24 cellular contexts compared by ENCODE assay signal in the genomic region with DNA sequence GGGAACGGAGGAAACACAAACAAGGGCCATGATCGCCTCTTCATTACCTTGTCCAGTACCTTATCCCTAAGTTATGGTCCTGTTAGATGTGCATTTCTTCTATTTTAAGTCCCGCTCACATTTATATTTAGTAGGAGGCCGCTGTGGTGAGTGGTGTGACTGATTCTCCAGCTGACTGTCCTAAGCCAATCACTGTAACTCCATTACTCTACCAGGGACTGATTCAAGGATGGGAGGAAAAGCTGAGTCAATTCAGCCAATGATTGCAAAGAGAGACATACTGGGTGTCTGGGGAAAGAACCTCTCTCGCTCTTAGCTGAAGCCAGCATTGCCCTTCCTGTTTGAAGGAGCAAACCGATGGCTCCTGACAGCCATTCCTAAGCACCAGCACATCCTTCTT. TPM values are rescaled to one million over a fixed set of nuclear protein-coding genes. Genes with fewer than 3 reads are reported as not detected.
DNase-seq lines count a peak whose midpoint lies in the region; ATAC-seq, FAIRE-seq and TF ChIP-seq lines count a peak whose summit lies in the region.
"Had no signal": no experiment of that assay in that cellular context is flagged by ENCODE, and none has a peak within 500 bp of the region (broad histone marks: within the 10 kb centered on the region; RNA-seq: fewer than 3 reads in every experiment).

No MANE protein-coding gene starts in this region.

- H3K18ac ChIP-seq in H1 (ENCODE audit: extremely low read depth, low read length) (no peak overlapping the region), trophoblast cell (ENCODE audit: low read length) (no peak overlapping the region)

- H2BK5ac ChIP-seq in H1 (ENCODE audit: low read depth, low read length) = no peak overlapping the region
- no peak overlapping the region for H2BK5ac ChIP-seq in trophoblast cell (ENCODE audit: low read depth, low read length, poor library complexity)

- no peak overlapping the region for H2BK15ac ChIP-seq in H1 (ENCODE audit: low read length)

- H4K91ac ChIP-seq in H1 (replicated peaks; ENCODE audit: insufficient read length, low read length) (no peak overlapping the region), trophoblast cell (ENCODE audit: low read depth, low read length) (no peak overlapping the region)

- no peaks in the 10 kb centered on the region for H3K23me2 ChIP-seq in H1 (ENCODE audit: low read depth, low read length)

- peak overlapping the region; percentile 87 for H3K27ac Mint-ChIP-seq in Calu3 (ENCODE audit: unreplicated experiment)
- H3K27ac Mint-ChIP-seq: activated B cell treated with CpG ODN at 0.5 μM for 24 hours; activated naive CD8-positive, alpha-beta T cell treated with anti-CD3 and anti-CD28 coated beads, Interleukin-2, amount 10 ng/mL, durations not matched to agents 7 days and 5 days; activated T-helper 2 cell treated with anti-CD3 and anti-CD28 coated beads, Interferon-gamma antibody, Interleukin-2, Interleukin-4, amounts not matched to agents 10 μg/mL and 5 μg/mL and 100 μg/mL, durations not matched to agents 14 hours and 24 hours and 36 hours; CD4-positive, CD25-positive, alpha-beta regulatory T cell; stimulated activated naive CD8-positive, alpha-beta T cell treated with anti-CD3 and anti-CD28 coated beads, Interleukin-15, Interleukin-2, amounts not matched to agents 100 ng/mL and 50 ng/mL, for 24 hours; T-helper 2 cell treated with Interferon-gamma antibody and Interleukin-4, amounts not matched to agents 5 μg/mL and 100 μg/mL, for 36 hours had no signal

- FAIRE-seq in H1 (lab: Jason Lieb, UNC) = no peak
- FAIRE-seq: keratinocyte had no signal

- no peak overlapping the region for H3K27ac ChIP-seq in H1 (ENCODE audit: low read depth, low read length)
- peak overlapping the region; percentile 73 for H3K27ac ChIP-seq in hepatocyte
- H3K27ac ChIP-seq in psoas muscle = peak overlapping the region; percentile 31
- no peak overlapping the region for H3K27ac ChIP-seq in trophoblast cell (ENCODE audit: low read depth, low read length)
- H3K27ac ChIP-seq: foreskin keratinocyte, tibial artery had no signal

- H2AK5ac ChIP-seq in H1 (ENCODE audit: low read depth, low read length) (no peak overlapping the region), trophoblast cell (ENCODE audit: low read length) (no peak overlapping the region)

- H3K56ac ChIP-seq in H1 (replicated peaks; ENCODE audit: insufficient read length, low read depth, low read length) = no peak overlapping the region

- TF ChIP-seq EP300 in H1 (IDR thresholded peaks at IDR 0.05; ENCODE audit: borderline replicate concordance in 1 of 2, low read depth in 2 of 2, low read length in 2 of 2) = no peak

- H3K79me2 ChIP-seq in H1 (ENCODE audit: control insufficient read depth in 1 of 2, insufficient read depth in 2 of 2, low read length in 2 of 2) (no peaks in the 10 kb centered on the region), hepatocyte (peaks cover 54% of the 10 kb centered on the region), trophoblast cell (ENCODE audit: control insufficient read depth, insufficient read depth, low read length, poor library complexity) (no peaks in the 10 kb centered on the region)

- H3K27me3 Mint-ChIP-seq in Calu3 (ENCODE audit: unreplicated experiment) = no peaks in the 10 kb centered on the region
- H3K27me3 Mint-ChIP-seq: activated B cell treated with CpG ODN at 0.5 μM for 24 hours; CD4-positive, CD25-positive, alpha-beta regulatory T cell; stimulated activated naive CD8-positive, alpha-beta T cell treated with anti-CD3 and anti-CD28 coated beads, Interleukin-15, Interleukin-2, amounts not matched to agents 100 ng/mL and 50 ng/mL, for 24 hours had no signal

- H3K23ac ChIP-seq in H1 (ENCODE audit: insufficient read length) (no peak overlapping the region), trophoblast cell (ENCODE audit: low read length) (no peak overlapping the region)

- H4K5ac ChIP-seq in H1 (ENCODE audit: insufficient read length, low read depth, low read length) = no peak overlapping the region

- H3K4me3 ChIP-seq in H1 (ENCODE audit: extremely low read depth in 1 of 4, insufficient read depth in 2 of 4, low read depth in 3 of 4, low read length in 4 of 4) = no peak overlapping the region
- H3K4me3 ChIP-seq in hepatocyte = no peak overlapping the region
- no peak overlapping the region for H3K4me3 ChIP-seq in psoas muscle
- H3K4me3 ChIP-seq in trophoblast cell (ENCODE audit: low read depth, low read length) = no peak overlapping the region
- H3K4me3 ChIP-seq: tibial artery had no signal

- peaks cover 18% of the 10 kb centered on the region for H3K36me3 Mint-ChIP-seq in Calu3 (ENCODE audit: insufficient read depth, unreplicated experiment)
- H3K36me3 Mint-ChIP-seq: activated naive CD8-positive, alpha-beta T cell treated with anti-CD3 and anti-CD28 coated beads, Interleukin-2, amount 10 ng/mL, durations not matched to agents 7 days and 5 days had no signal

- H4K12ac ChIP-seq in trophoblast cell (ENCODE audit: low read depth, low read length) = no peak overlapping the region

- WGBS in H1 (ENCODE audit: extremely low coverage in 1 of 2, insufficient coverage in 1 of 2, insufficient read length in 1 of 2, insufficient replicate concordance in 2 of 2, low coverage in 1 of 2, low lambda C conversion rate in 2 of 2, missing lambda C conversion rate in 1 of 2), 2 experiments = 87% methylated on average over 6 of the region's 6 CpGs; no CpG with 5 or more reads in 1 of the 2 experiments
- 93% methylated on average over 6 of the region's 6 CpGs for WGBS in hepatocyte (ENCODE audit: low lambda C conversion rate, missing lambda C conversion rate)
- WGBS in psoas muscle, 3 donors = 74 to 89% (median 79%) methylated on average over 6 of the region's 6 CpGs
- WGBS in trophoblast cell (ENCODE audit: extremely low coverage, insufficient coverage, insufficient read length) = no CpG with 5 or more reads among the region's 6 CpGs

- no peak for TF ChIP-seq CTCF in Calu3 (IDR thresholded peaks at IDR 0.05; ENCODE audit: unreplicated experiment)
- TF ChIP-seq CTCF in H1 (IDR thresholded peaks at IDR 0.05; ENCODE audit: control extremely low read depth in 1 of 3, insufficient read depth in 1 of 3, low read depth in 1 of 3, low read length in 3 of 3) = no peak
- no peak for TF ChIP-seq CTCF in hepatocyte (IDR thresholded peaks at IDR 0.05; ENCODE audit: poor library complexity)
- TF ChIP-seq CTCF in psoas muscle (IDR thresholded peaks at IDR 0.05) = no peak
- no peak for TF ChIP-seq CTCF in GM10248 (IDR thresholded peaks at IDR 0.05; ENCODE audit: control extremely low read depth, extremely low read depth, low read depth, missing control alignments)

- H2BK12ac ChIP-seq in H1 (ENCODE audit: low read depth, low read length) = no peak overlapping the region
- no peak overlapping the region for H2BK12ac ChIP-seq in trophoblast cell (ENCODE audit: low read length)

- BruUV-seq in Calu3 (replicated peaks; lab: Mats Ljungman, UMichigan) = no TSS peak

- DNase-seq in Calu3 (no peak), H1 (ENCODE audit: low read depth in 1 of 2, low spot score in 2 of 2) (no peak), hepatocyte (ENCODE audit: low spot score) (no peak), psoas muscle (no peak), 8988T (no peak), trophoblast cell (no peak), A172 (ENCODE audit: low spot score) (no peak), GM10248 (ENCODE audit: extremely low spot score) (no peak)
- DNase-seq: activated B cell treated with CpG ODN at 0.5 μM for 24 hours; activated CD4-positive, alpha-beta T cell treated with anti-CD3 and anti-CD28 coated beads, Interleukin-2, amount 50 U/mL, for 48 hours; activated CD8-positive, alpha-beta memory T cell treated with anti-CD3 and anti-CD28 coated beads, Interleukin-2, amount 50 U/mL, for 4 hours; activated naive CD8-positive, alpha-beta T cell treated with anti-CD3 and anti-CD28 coated beads, Interleukin-2, amount 10 ng/mL, durations not matched to agents 7 days and 5 days; CD4-positive, CD25-positive, alpha-beta regulatory T cell; NCI-H1048; NCI-H187 treated with DMSO at 0.1 percent for 48 hours; NCI-H2227 treated with DMSO at 0.1 percent for 48 hours; NCI-H748 treated with DMSO at 0.1 percent for 48 hours; tibial artery had no signal

- H2AFZ ChIP-seq in H1 (ENCODE audit: low read length) (0 out of 2 replicates have a peak overlapping the region, but pooled peaks have one; percentile 1), hepatocyte (no peak overlapping the region), trophoblast cell (ENCODE audit: insufficient read depth, low read length, poor library complexity) (no peak overlapping the region)

- peak overlapping the region; percentile 60 for H3K4me3 Mint-ChIP-seq in Calu3 (ENCODE audit: low read depth, unreplicated experiment)
- H3K4me3 Mint-ChIP-seq: activated B cell treated with CpG ODN at 0.5 μM for 24 hours; activated naive CD8-positive, alpha-beta T cell treated with anti-CD3 and anti-CD28 coated beads, Interleukin-2, amount 10 ng/mL, durations not matched to agents 7 days and 5 days; CD4-positive, CD25-positive, alpha-beta regulatory T cell; stimulated activated naive CD8-positive, alpha-beta T cell treated with anti-CD3 and anti-CD28 coated beads, Interleukin-15, Interleukin-2, amounts not matched to agents 100 ng/mL and 50 ng/mL, for 24 hours; T-helper 2 cell treated with Interferon-gamma antibody and Interleukin-4, amounts not matched to agents 5 μg/mL and 100 μg/mL, for 36 hours had no signal

- no peak for TF ChIP-seq POLR2A in H1 (IDR thresholded peaks at IDR 0.05; ENCODE audit: control extremely low read depth in 1 of 2, low read depth in 2 of 2, low read length in 2 of 2)

- peaks cover 58% of the 10 kb centered on the region for H3K4me1 Mint-ChIP-seq in Calu3 (ENCODE audit: low read depth, unreplicated experiment)
- H3K4me1 Mint-ChIP-seq: activated B cell treated with CpG ODN at 0.5 μM for 24 hours had no signal

- intact Hi-C loops in Calu3 (cut with micrococcal nuclease; ENCODE audit: unreplicated experiment) = loop anchor here (5.0 to 10.0 kb wide), 2 partner anchors 211 to 304 kb away; no protein-coding TSS in a partner anchor
- intact Hi-C loops in psoas muscle (cut with DNase I) = no loop called here

- no peak overlapping the region for H3K9ac ChIP-seq in H1 (replicated peaks in 1 of 4; ENCODE audit: extremely low read depth in 1 of 4, low read depth in 3 of 4, low read length in 3 of 4)
- H3K9ac ChIP-seq in trophoblast cell (ENCODE audit: low read length) = no peak overlapping the region

- H3K14ac ChIP-seq in H1 (ENCODE audit: insufficient read length) (no peak overlapping the region), trophoblast cell (ENCODE audit: low read length) (no peak overlapping the region)

- H4K20me1 ChIP-seq in H1 (replicated peaks in 1 of 2; ENCODE audit: control insufficient read depth in 1 of 2, insufficient read depth in 2 of 2, low read length in 2 of 2) (no peaks in the 10 kb centered on the region), hepatocyte (ENCODE audit: insufficient read depth, poor library complexity, severe bottlenecking) (no peaks in the 10 kb centered on the region)

- no peaks in the 10 kb centered on the region for H3K9me3 Mint-ChIP-seq in Calu3 (ENCODE audit: low read depth, unreplicated experiment)
- H3K9me3 Mint-ChIP-seq: activated B cell treated with CpG ODN at 0.5 μM for 24 hours; activated naive CD8-positive, alpha-beta T cell treated with anti-CD3 and anti-CD28 coated beads, Interleukin-2, amount 10 ng/mL, durations not matched to agents 7 days and 5 days; activated T-helper 2 cell treated with anti-CD3 and anti-CD28 coated beads, Interferon-gamma antibody, Interleukin-2, Interleukin-4, amounts not matched to agents 10 μg/mL and 5 μg/mL and 100 μg/mL, durations not matched to agents 14 hours and 24 hours and 36 hours; CD4-positive, CD25-positive, alpha-beta regulatory T cell; stimulated activated naive CD8-positive, alpha-beta T cell treated with anti-CD3 and anti-CD28 coated beads, Interleukin-15, Interleukin-2, amounts not matched to agents 100 ng/mL and 50 ng/mL, for 24 hours; T-helper 2 cell treated with Interferon-gamma antibody and Interleukin-4, amounts not matched to agents 5 μg/mL and 100 μg/mL, for 36 hours had no signal

- H3K9me2 ChIP-seq in hepatocyte (replicated peaks; ENCODE audit: insufficient read depth) = no peaks in the 10 kb centered on the region

- H3K36me3 ChIP-seq in H1 (ENCODE audit: control insufficient read depth in 2 of 4, insufficient read depth in 4 of 4, low read length in 3 of 4) (no peaks in the 10 kb centered on the region; a peak in 2 of 8 replicates), hepatocyte (replicated peaks; ENCODE audit: insufficient read depth, low read depth) (no peaks in the 10 kb centered on the region), psoas muscle (ENCODE audit: insufficient read depth in 1 of 2, low read depth in 1 of 2) (no peaks in the 10 kb centered on the region), trophoblast cell (ENCODE audit: control insufficient read depth in 1 of 2, insufficient read depth in 2 of 2, low read length in 2 of 2) (no peaks in the 10 kb centered on the region)
- H3K36me3 ChIP-seq: tibial artery had no signal

- no peak overlapping the region for H4K8ac ChIP-seq in H1 (ENCODE audit: extremely low read depth, insufficient read depth, low read length)
- H4K8ac ChIP-seq in trophoblast cell (ENCODE audit: low read depth, low read length) = no peak overlapping the region

- H3K9me3 ChIP-seq in H1 (ENCODE audit: insufficient read depth in 2 of 2, low read depth in 1 of 2, low read length in 1 of 2) = no peaks in the 10 kb centered on the region
- H3K9me3 ChIP-seq in hepatocyte (ENCODE audit: low read depth) = no peaks in the 10 kb centered on the region
- H3K9me3 ChIP-seq in psoas muscle = no peaks in the 10 kb centered on the region
- H3K9me3 ChIP-seq in trophoblast cell (ENCODE audit: insufficient read depth, low read depth, low read length) = no peaks in the 10 kb centered on the region
- H3K9me3 ChIP-seq: tibial artery had no signal

- TF ChIP-seq RAD21 in H1 (IDR thresholded peaks at IDR 0.05 in 1 of 2, conservative IDR thresholded peaks at IDR 0.05 in 1 of 2; ENCODE audit: low read depth in 2 of 2, low read length in 2 of 2) = no peak

- no peak overlapping the region for H3K4ac ChIP-seq in H1 (replicated peaks; ENCODE audit: insufficient read length, low read depth, low read length)
- H3K4ac ChIP-seq in trophoblast cell (ENCODE audit: low read depth, low read length) = no peak overlapping the region

- POLR2A ChIA-PET in H1 (lab: Charles Lee; ENCODE audit: partially characterized antibody) (no interaction called here), GM10248 (lab: Yijun Ruan, JAX) (no interaction called here)

- no peaks in the 10 kb centered on the region for H3K79me1 ChIP-seq in H1 (ENCODE audit: low read depth, low read length)
- H3K79me1 ChIP-seq in trophoblast cell (ENCODE audit: low read length) = no peaks in the 10 kb centered on the region

- H3K4me1 ChIP-seq in H1 (replicated peaks in 1 of 4; ENCODE audit: control insufficient read depth in 3 of 4, insufficient read depth in 4 of 4, low read length in 3 of 4) = no peaks in the 10 kb centered on the region
- peaks cover 29% of the 10 kb centered on the region for H3K4me1 ChIP-seq in hepatocyte (ENCODE audit: insufficient read depth)
- peaks cover 37% of the 10 kb centered on the region for H3K4me1 ChIP-seq in psoas muscle
- H3K4me1 ChIP-seq in trophoblast cell (ENCODE audit: control insufficient read depth in 1 of 2, insufficient read depth in 2 of 2, low read length in 2 of 2) = peaks cover 0 to 3% of the 10 kb centered on the region in 2 experiments
- H3K4me1 ChIP-seq: foreskin keratinocyte had no signal

- H3K27me3 ChIP-seq in H1 (replicated peaks in 1 of 4; ENCODE audit: control insufficient read depth in 3 of 4, extremely low read depth in 1 of 4, insufficient read depth in 3 of 4, low read length in 3 of 4) (no peaks in the 10 kb centered on the region), hepatocyte (no peaks in the 10 kb centered on the region), psoas muscle (ENCODE audit: insufficient read depth in 3 of 3, low read length in 2 of 3) (no peaks in the 10 kb centered on the region), trophoblast cell (ENCODE audit: insufficient read depth, low read length) (no peaks in the 10 kb centered on the region)
- H3K27me3 ChIP-seq: foreskin keratinocyte, tibial artery had no signal

- no peak overlapping the region for H2BK20ac ChIP-seq in H1 (ENCODE audit: low read length)

- ATAC-seq in psoas muscle = peak in 3 of 4 donors; percentile 57 to 63 (median 58)
- ATAC-seq: SK-N-SH treated with all-trans-retinoic acid at 6 μM for 48 hours had no signal

- H3K4me2 ChIP-seq in H1 (ENCODE audit: insufficient read depth in 1 of 2, low read depth in 2 of 2, low read length in 2 of 2) (no peak overlapping the region), hepatocyte (no peak overlapping the region), trophoblast cell (ENCODE audit: low read length) (no peak overlapping the region)

- CTCF ChIA-PET in Calu3 (lab: Charles Lee) (interaction anchor here (0.6 to 1.8 kb wide), 4 partner anchors 15 to 489 kb away, joined by 3 to 5 read pairs (median 3); no protein-coding TSS in a partner anchor), H1 (lab: Charles Lee; ENCODE audit: partially characterized antibody) (interaction anchor here (1.7 kb wide), 1 partner anchor 19 kb away, joined by 4 read pairs; no protein-coding TSS in a partner anchor), GM10248 (lab: Yijun Ruan, JAX) (interaction anchor here (1.1 kb wide), 2 partner anchors 10 to 38 kb away, joined by 3 to 4 read pairs; no protein-coding TSS in a partner anchor)

- H2BK120ac ChIP-seq in H1 (replicated peaks; ENCODE audit: low read depth, low read length) (no peak overlapping the region), trophoblast cell (ENCODE audit: insufficient read depth, low read length, poor library complexity) (no peak overlapping the region)

RNA-seq across cellular contexts. Expression of a gene that starts 59.7 kb away (rescaled TPM):
- total RNA-seq in Calu3 (2022) (7.7 and 10.8 TPM in 2 replicates), hepatocyte (66.8 and 68.3 TPM in 2 replicates), psoas muscle (10 to 100 TPM in 3 of 4 donors, 1 to 10 TPM in 1; 5.8 to 24.5 (median 18.9) TPM)
- total RNA-seq in H1 (2021; fragmentation: NEBNext Ultra II Directional; extraction: Animal tissue kit (Norgen Biotek cat#: 25700)) = 2.9 and 6.1 TPM in 2 replicates
- polyA plus RNA-seq in H1 (2011; rRNA removed) (1.5 and 2.0 TPM in 2 replicates), hepatocyte (46.8 and 48.9 TPM in 2 replicates), psoas muscle (1 to 10 TPM; 5.1 to 8.9 (median 6.8) TPM)
- 1.6 TPM for polyA plus RNA-seq in H1 (2011; cell fraction: cytosol; rRNA removed)
- polyA plus RNA-seq in H1 (2011; cell fraction: nucleus; rRNA removed) = 3.2 TPM
- 1.6 to 3.9 TPM (median 2.5 TPM) in 4 replicates for polyA plus RNA-seq in H1 (2012, experiment 1 of 2)
- polyA plus RNA-seq in H1 (2012, experiment 2 of 2) = 0.14 TPM
- polyA plus RNA-seq in H1 (2013, experiment 1 of 2) = 3.7 TPM
- polyA plus RNA-seq in H1 (2013, experiment 2 of 2) = 3.6 TPM
- polyA minus RNA-seq in H1 (2011; rRNA and poly(A)+ RNA removed) = 7.5 and 11.7 TPM in 2 replicates
- 5.9 TPM for polyA minus RNA-seq in H1 (2011; cell fraction: cytosol; rRNA and poly(A)+ RNA removed)
- 7.1 TPM for polyA minus RNA-seq in H1 (2011; cell fraction: nucleus; rRNA and poly(A)+ RNA removed)
- 9.6 and 9.9 TPM in 2 replicates for polyA plus RNA-seq in trophoblast cell (2013)
- 1.8 and 9.5 TPM in 2 replicates for total RNA-seq in A172 (2014; rRNA removed; shearing (Covaris generic))

Comparison
In these comparisons a context has a peak if more than half of its experiments do, and no peak if none do; other contexts are left out.
1. H3K27ac ChIP-seq: peak in hepatocyte (single experiment) and psoas muscle (single experiment); none in H1 (single experiment) and trophoblast cell (single experiment).